Comparison of ENCODE assay signal across 23 cellular contexts in the genomic region with DNA sequence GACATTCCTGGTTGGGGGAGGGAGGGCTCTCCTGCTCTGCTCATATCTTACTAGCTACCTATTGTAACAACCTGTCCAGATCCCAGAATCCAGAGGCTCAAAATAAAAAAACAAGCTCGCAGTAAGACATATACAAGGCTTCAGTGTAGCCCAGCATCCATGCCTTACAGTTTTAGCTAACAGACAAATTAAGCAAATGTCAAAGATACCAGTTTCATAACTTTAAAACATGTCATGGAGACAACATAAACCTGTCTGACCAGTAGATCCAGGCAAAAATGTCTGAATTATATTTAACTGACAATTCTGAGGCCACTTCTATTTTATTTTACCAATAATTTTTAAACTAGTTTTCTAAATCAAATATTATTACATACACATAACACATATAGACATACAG.
"Had no signal": no experiment of that assay in that cellular context is flagged by ENCODE, and none has a peak within 500 bp of the region (broad histone marks: within the 10 kb centered on the region; RNA-seq: fewer than 3 reads in every experiment).

No MANE protein-coding gene starts in this region.

- DNase-seq: activated CD4-positive, alpha-beta memory T cell treated with anti-CD3 and anti-CD28 coated beads for 36 hours; activated CD4-positive, alpha-beta T cell treated with anti-CD3 and anti-CD28 coated beads, Interleukin-2, amount 10 ng/mL, durations not matched to agents 7 days and 5 days; activated CD4-positive, CD25-positive, alpha-beta regulatory T cell; activated CD8-positive, alpha-beta memory T cell treated with anti-CD3 and anti-CD28 coated beads for 24 hours; activated effector memory CD4-positive, alpha-beta T cell treated with anti-CD3 and anti-CD28 coated beads, Interleukin-2, amount 50 U/mL, for 16 hours; activated naive CD4-positive, alpha-beta T cell treated with Interleukin-2 at 50 U/mL for 16 hours; activated T-cell treated with anti-CD3 and anti-CD28 coated beads, Interleukin-2, amount 50 U/mL, for 4 hours; brain microvascular endothelial cell; cerebellar nuclear complex; MG63; MV-4-11; NCI-H1092 treated with DMSO at 0.1 percent for 48 hours; NCI-H1417 treated with DMSO at 0.1 percent for 48 hours; NCI-H1694 treated with DMSO at 0.1 percent for 48 hours; NCI-H2029 treated with DMSO at 0.1 percent for 48 hours; NCI-H345; NCI-H510A; NCI-H69; SIG-M5; T-helper 17 cell; T-helper 9 cell had no signal

- H3K27ac Mint-ChIP-seq: activated CD4-positive, alpha-beta memory T cell treated with anti-CD3 and anti-CD28 coated beads for 36 hours; activated CD4-positive, alpha-beta T cell treated with anti-CD3 and anti-CD28 coated beads, Interleukin-2, amount 10 ng/mL, durations not matched to agents 7 days and 5 days; activated naive CD8-positive, alpha-beta T cell; T-helper 17 cell had no signal

- H3K4me3 ChIP-seq: MG63 had no signal

- H3K4me1 Mint-ChIP-seq: activated CD4-positive, alpha-beta T cell treated with anti-CD3 and anti-CD28 coated beads, Interleukin-2, amount 10 ng/mL, durations not matched to agents 7 days and 5 days; T-helper 17 cell had no signal

- H3K27me3 Mint-ChIP-seq: activated CD4-positive, alpha-beta memory T cell treated with anti-CD3 and anti-CD28 coated beads for 36 hours; activated CD4-positive, alpha-beta T cell treated with anti-CD3 and anti-CD28 coated beads, Interleukin-2, amount 10 ng/mL, durations not matched to agents 7 days and 5 days; activated naive CD8-positive, alpha-beta T cell; T-helper 17 cell had no signal

- ATAC-seq: activated T-cell treated with anti-CD3 and anti-CD28 coated beads, Interleukin-2, amount 50 U/mL, for 4 hours; T-helper 17 cell had no signal

- H3K4me3 Mint-ChIP-seq: activated CD4-positive, alpha-beta memory T cell treated with anti-CD3 and anti-CD28 coated beads for 36 hours; activated CD4-positive, alpha-beta T cell treated with anti-CD3 and anti-CD28 coated beads, Interleukin-2, amount 10 ng/mL, durations not matched to agents 7 days and 5 days; activated naive CD8-positive, alpha-beta T cell; activated T-cell treated with anti-CD3 and anti-CD28 coated beads, Interleukin-2, amount 50 U/mL, for 4 hours; T-helper 17 cell had no signal

- H3K27me3 ChIP-seq: brain microvascular endothelial cell, MG63 had no signal

- H3K36me3 ChIP-seq: brain microvascular endothelial cell, MG63 had no signal

- H3K27ac ChIP-seq: brain microvascular endothelial cell, VCaP had no signal
